Comparison of ENCODE assay signal across 8 cellular contexts in the genomic region with DNA sequence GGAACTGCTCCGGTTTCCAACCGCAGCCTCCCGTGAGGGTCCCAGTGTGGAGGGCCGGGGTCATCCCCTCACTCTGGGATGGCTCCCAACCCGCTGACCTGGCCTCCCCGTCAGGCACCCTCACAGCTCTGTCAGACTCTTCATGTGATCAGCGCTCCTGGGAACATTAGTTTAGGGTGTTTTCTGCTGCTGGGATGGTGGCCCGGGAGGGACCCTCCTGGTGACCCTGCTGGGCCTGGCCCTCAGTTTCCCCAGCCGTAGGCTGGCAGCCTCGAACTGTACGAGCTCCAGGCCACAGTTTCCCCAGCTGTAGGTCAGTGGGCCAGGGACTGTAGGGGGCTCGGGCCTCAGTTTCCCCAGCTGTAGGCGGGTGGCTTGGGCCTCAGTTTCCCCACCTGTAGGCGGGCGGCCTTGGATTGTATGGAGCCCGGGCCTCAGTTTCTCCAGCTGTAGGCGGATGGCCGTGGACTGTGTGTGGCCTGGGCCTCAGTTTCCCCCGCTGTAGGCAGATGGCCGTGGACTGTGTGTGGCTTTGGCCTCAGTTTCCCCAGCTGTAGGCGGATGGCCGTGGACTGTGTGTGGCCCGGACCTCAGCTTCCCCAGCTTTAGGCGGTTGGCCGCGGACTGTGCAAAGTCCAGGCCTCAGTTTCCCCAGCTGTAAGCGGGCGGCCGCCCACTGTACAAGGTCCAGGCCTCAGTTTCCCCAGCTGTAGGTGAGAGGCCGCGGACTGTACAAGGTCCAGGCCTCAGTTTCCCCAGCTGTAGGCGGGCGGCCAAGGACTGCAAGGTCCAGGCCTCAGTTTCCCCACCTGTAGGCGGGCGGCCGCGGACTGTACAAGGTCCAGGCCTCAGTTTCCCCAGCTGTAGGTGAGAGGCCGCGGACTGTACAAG. TPM values are rescaled to one million over a fixed set of nuclear protein-coding genes. Genes with fewer than 3 reads are reported as not detected.
A peak's percentile ranks its signal among the peaks of the same experiment; 100 is the strongest.
DNase-seq lines count a peak whose midpoint lies in the region; ATAC-seq, FAIRE-seq and TF ChIP-seq lines count a peak whose summit lies in the region.

No MANE protein-coding gene starts in this region.

- peak overlapping the region; percentile 86 to 100 for H3K27ac ChIP-seq in breast epithelium
- H3K27ac ChIP-seq in upper lobe of right lung = peak overlapping the region; percentile 85

- peak overlapping the region; percentile 13 for H3K4me3 Mint-ChIP-seq in mesothelial cell of epicardium

- no peaks in the 10 kb centered on the region for H3K9me3 Mint-ChIP-seq in mesothelial cell of epicardium

- H3K27me3 ChIP-seq in breast epithelium (no peaks in the 10 kb centered on the region), upper lobe of right lung (no peaks in the 10 kb centered on the region)

- H3K4me1 ChIP-seq in breast epithelium (peaks cover 19 to 21% of the 10 kb centered on the region in 2 donors), upper lobe of right lung (peaks cover 30% of the 10 kb centered on the region)

- H3K36me3 ChIP-seq in breast epithelium (no peaks in the 10 kb centered on the region), upper lobe of right lung (peaks cover 18% of the 10 kb centered on the region)

- H3K36me3 Mint-ChIP-seq in mesothelial cell of epicardium = no peaks in the 10 kb centered on the region

- TF ChIP-seq CTCF in breast epithelium (IDR thresholded peaks at IDR 0.05) = no peak
- TF ChIP-seq CTCF in mesothelial cell of epicardium (IDR thresholded peaks at IDR 0.05; ENCODE audit: unreplicated experiment) = no peak
- no peak for TF ChIP-seq CTCF in upper lobe of right lung (IDR thresholded peaks at IDR 0.05)

- H3K4me3 ChIP-seq in breast epithelium = peak overlapping the region; percentile 77 to 96 (median 91)
- peak overlapping the region; percentile 86 for H3K4me3 ChIP-seq in upper lobe of right lung

- TF ChIP-seq POLR2A in breast epithelium (IDR thresholded peaks at IDR 0.05) = no peak

- FAIRE-seq in GM19239 (lab: Jason Lieb, UNC) = no peak

- no peaks in the 10 kb centered on the region for H3K27me3 Mint-ChIP-seq in mesothelial cell of epicardium (ENCODE audit: low read depth)

- no peak overlapping the region for H3K27ac Mint-ChIP-seq in mesothelial cell of epicardium

- peaks cover 31% of the 10 kb centered on the region for H3K4me1 Mint-ChIP-seq in mesothelial cell of epicardium

- no peaks in the 10 kb centered on the region for H3K9me3 ChIP-seq in breast epithelium
- H3K9me3 ChIP-seq in upper lobe of right lung = no peaks in the 10 kb centered on the region

- ATAC-seq in Right ventricle myocardium superior (ENCODE audit: poor library complexity) = no peak
- ATAC-seq in left cardiac atrium = no peak
- no peak for ATAC-seq in upper lobe of right lung

- DNase-seq in Right ventricle myocardium superior (peak; percentile 31), left cardiac atrium (no peak), breast epithelium (ENCODE audit: low spot score in 2 of 2) (no peak), mesothelial cell of epicardium (ENCODE audit: low spot score in 2 of 2, unreplicated experiment in 2 of 2) (no peak), upper lobe of right lung (no peak), GM19239 (ENCODE audit: insufficient read length, low spot score) (no peak), NCI-H226 (no peak), NCI-H2107 (lab: John Stamatoyannopoulos, UW) (no peak)

- intact Hi-C loops in Right ventricle myocardium superior (cut with DNase I) (no loop called here), left cardiac atrium (cut with DNase I) (no loop called here), breast epithelium (cut with DNase I; ENCODE audit: low total_unique reads) (no loop called here), upper lobe of right lung (cut with DNase I) (no loop called here)

RNA-seq across cellular contexts. Expression of a gene that starts 1.3 kb away (rescaled TPM):
- total RNA-seq in Right ventricle myocardium superior = 56.0 TPM
- 100 to 1,000 TPM in 1 of 2 donors, 10 to 100 TPM in 1; 90.1 to 131 TPM for total RNA-seq in left cardiac atrium
- 100 to 1,000 TPM in 2 of 3 donors, 10 to 100 TPM in 1; 92.0 to 147 (median 131) TPM for total RNA-seq in breast epithelium
- 447 to 482 TPM (median 459 TPM) in 3 replicates for total RNA-seq in mesothelial cell of epicardium
- 245 TPM for total RNA-seq in upper lobe of right lung

RNA-seq across cellular contexts. Expression of a gene that starts 25.8 kb away (rescaled TPM):
- total RNA-seq in Right ventricle myocardium superior (not detected), left cardiac atrium (under 1 TPM; 0.21 to 0.27 TPM), breast epithelium (1 to 10 TPM in 2 of 3 donors, not detected in 1; 6.9 to 9.1 TPM), mesothelial cell of epicardium (140 to 162 TPM (median 152 TPM) in 3 replicates), upper lobe of right lung (0.46 TPM)

RNA-seq across cellular contexts. Expression of a gene that starts 31.7 kb away (rescaled TPM):
- total RNA-seq in Right ventricle myocardium superior (not detected), left cardiac atrium (under 1 TPM in 1 of 2 donors, not detected in 1; 0.18 TPM), breast epithelium (under 1 TPM in 1 of 3 donors, not detected in 2; 0.29 TPM), mesothelial cell of epicardium (6.4 to 7.1 TPM (median 6.7 TPM) in 3 replicates), upper lobe of right lung (0.75 TPM)

RNA-seq across cellular contexts. Expression of a gene that starts 44.9 kb away (rescaled TPM):
- not detected for total RNA-seq in Right ventricle myocardium superior
- not detected for total RNA-seq in left cardiac atrium
- total RNA-seq in breast epithelium = 1 to 10 TPM in 1 of 3 donors, under 1 TPM in 1, not detected in 1; 0.44 to 1.1 TPM
- total RNA-seq in mesothelial cell of epicardium = 0.23 TPM in 1 of 3 replicates, not detected in the others
- not detected for total RNA-seq in upper lobe of right lung

RNA-seq across cellular contexts. Expression of a gene that starts 45.0 kb away (rescaled TPM):
- total RNA-seq in Right ventricle myocardium superior (not detected), left cardiac atrium (under 1 TPM in 1 of 2 donors, not detected in 1; 0.18 TPM), breast epithelium (1 to 10 TPM in 2 of 3 donors, under 1 TPM in 1; 0.16 to 3.6 (median 2.5) TPM), mesothelial cell of epicardium (1.4 to 2.2 TPM (median 1.5 TPM) in 3 replicates), upper lobe of right lung (15.9 TPM)

Comparison
In these comparisons a context has a peak if more than half of its experiments do, and no peak if none do; other contexts are left out.
1. RNA of a gene that starts 25.8 kb away (total RNA-seq): 140 to 162 TPM in mesothelial cell of epicardium; 6.9 to 9.1 TPM in breast epithelium, 0.46 TPM in upper lobe of right lung (single experiment), 0.21 to 0.27 TPM in left cardiac atrium and not detected in Right ventricle myocardium superior (single experiment); every median in the first group is over 10 times any median in the second.